Comparison of ENCODE assay signal across 8 cellular contexts in genomic region chr7:7639847-7640220, GRCh38. TPM values are rescaled to one million over a fixed set of nuclear protein-coding genes. Genes with fewer than 3 reads are reported as not detected.
DNase-seq lines count a peak whose midpoint lies in the region; ATAC-seq and TF ChIP-seq lines count a peak whose summit lies in the region.

No MANE protein-coding gene starts in this region.

- TF ChIP-seq POLR2A in transverse colon (IDR thresholded peaks at IDR 0.05): no peak

- peaks cover 22 to 48% (median 33%) of the 10 kb centered on the region in 3 donors for H3K4me1 Mint-ChIP-seq in naive B cell

- H3K9me3 Mint-ChIP-seq in naive B cell: no peaks in the 10 kb centered on the region

- H3K27ac ChIP-seq in HUES48 (ENCODE audit: low read depth, low read length) (peak overlapping the region; percentile 89), transverse colon (peak overlapping the region; percentile 87 to 94 (median 91))

- H3K36me3 ChIP-seq in ES-I3 (ENCODE audit: insufficient read depth, low read length): 0 out of 2 replicates have a peak, but pooled peaks cover 3% of the 10 kb centered on the region
- H3K36me3 ChIP-seq in HUES48 (ENCODE audit: control insufficient read depth, insufficient read depth, low read length): peaks cover 20% of the 10 kb centered on the region
- H3K36me3 ChIP-seq in endocrine pancreas (ENCODE audit: control insufficient read depth, insufficient read depth, low read length): no peaks in the 10 kb centered on the region
- peaks cover 0 to 16% (median 0%) of the 10 kb centered on the region in 4 donors for H3K36me3 ChIP-seq in transverse colon

- 1 to 3% methylated on average over 14 to 19 of the region's 19 CpGs for WGBS in transverse colon (ENCODE audit: low coverage in 1 of 2), 2 donors

- no peaks in the 10 kb centered on the region for H3K9me3 ChIP-seq in ES-I3 (ENCODE audit: control insufficient read depth, insufficient read depth, low read length)
- H3K9me3 ChIP-seq in HUES48 (ENCODE audit: control insufficient read depth, insufficient read depth, low read length): no peaks in the 10 kb centered on the region
- H3K9me3 ChIP-seq in endocrine pancreas (ENCODE audit: control insufficient read depth, low read length): no peaks in the 10 kb centered on the region
- H3K9me3 ChIP-seq in transverse colon: no peaks in the 10 kb centered on the region

- peak overlapping the region; percentile 95 for H3K4me3 ChIP-seq in HUES48 (ENCODE audit: low read depth, low read length)
- H3K4me3 ChIP-seq in endocrine pancreas (ENCODE audit: control insufficient read depth, insufficient read depth, low read length): peak overlapping the region; percentile 76
- H3K4me3 ChIP-seq in transverse colon: peak overlapping the region; percentile 64 to 91 (median 72)

- DNase-seq in activated CD4-positive, alpha-beta T cell treated with anti-CD3 and anti-CD28 coated beads for 1 hour: peak; percentile 44
- peak; percentile 73 for DNase-seq in naive B cell
- peak; percentile 37 for DNase-seq in transverse colon
- no peak for DNase-seq in mucosa of gallbladder (ENCODE audit: low spot score)

- H3K9ac ChIP-seq in ES-I3 (ENCODE audit: low read depth, low read length) (peak overlapping the region; percentile 80), HUES48 (ENCODE audit: low read depth, low read length) (peak overlapping the region; percentile 86), endocrine pancreas (ENCODE audit: control insufficient read depth, insufficient read depth, low read length) (peak overlapping the region; percentile 71)

- peak overlapping the region; percentile 92 to 99 (median 98) for H3K4me3 Mint-ChIP-seq in naive B cell

- H3K4me1 ChIP-seq in ES-I3 (ENCODE audit: insufficient read depth, low read length) (peaks cover 10% of the 10 kb centered on the region; the same call in 1 of the 2 replicates), HUES48 (ENCODE audit: control insufficient read depth, insufficient read depth, low read length) (peaks cover 17% of the 10 kb centered on the region), endocrine pancreas (ENCODE audit: control insufficient read depth, insufficient read depth, low read length) (no peaks in the 10 kb centered on the region), transverse colon (peaks cover 3 to 26% (median 16%) of the 10 kb centered on the region in 4 donors)

- in situ Hi-C loops in transverse colon (cut with MboI; ENCODE audit: low pct_ligation_motif_present in 1 of 4, low pct_unique_long_range_greater_than_20kb in 1 of 4, low sequenced_read_pairs in 3 of 4): no loop called here

- H3K27ac Mint-ChIP-seq in naive B cell: peak overlapping the region; percentile 93 to 99 (median 98)

- intact Hi-C loops in transverse colon (cut with DNase I; ENCODE audit: low total_unique reads): no loop called here

- TF ChIP-seq EP300 in transverse colon (IDR thresholded peaks at IDR 0.05; ENCODE audit: low read depth): no peak

- ATAC-seq in naive B cell (ENCODE audit: low read depth in 2 of 2): peak; percentile 40 to 49
- no peak for ATAC-seq in HG03565 (IDR thresholded peaks at IDR 0.05; ENCODE audit: unreplicated experiment)

- no peak for TF ChIP-seq CTCF in transverse colon (IDR thresholded peaks at IDR 0.05)

- peaks cover 0 to 14% of the 10 kb centered on the region in 2 donors for H3K36me3 Mint-ChIP-seq in naive B cell

- no peaks in the 10 kb centered on the region for H3K27me3 Mint-ChIP-seq in naive B cell

- H3K27me3 ChIP-seq in HUES48 (ENCODE audit: control insufficient read depth, insufficient read depth, low read length) (no peaks in the 10 kb centered on the region), endocrine pancreas (ENCODE audit: control insufficient read depth, insufficient read depth, low read length) (no peaks in the 10 kb centered on the region), transverse colon (no peaks in the 10 kb centered on the region)

RNA-seq across cellular contexts. Expression of gene UMAD1, which starts 0.7 kb away (rescaled TPM):
- 10 to 100 TPM; 23.1 to 33.9 (median 30.1) TPM for polyA plus RNA-seq in naive B cell (ENCODE audit: low read depth in 6 of 6)
- 10 to 100 TPM in 2 of 4 donors, 1 to 10 TPM in 1, under 1 TPM in 1; 0.40 to 21.3 (median 14.6) TPM for total RNA-seq in transverse colon
- 20.3 TPM for total RNA-seq in mucosa of gallbladder
